ENCODE assay signal across 8 cellular contexts in genomic region chr13:60397693-60398437, GRCh38. TPM values are rescaled to one million over a fixed set of nuclear protein-coding genes. Genes with fewer than 3 reads are reported as not detected.
A peak's percentile ranks its signal among the peaks of the same experiment; 100 is the strongest.
DNase-seq lines count a peak whose midpoint lies in the region; ATAC-seq lines count a peak whose summit lies in the region.

No MANE protein-coding gene starts in this region.

- peak; percentile 26 for DNase-seq in GM04503 (ENCODE audit: low read depth)
- peak; percentile 84 for DNase-seq in SW480 (ENCODE audit: low spot score)
- peak; percentile 26 for DNase-seq in brain pericyte (ENCODE audit: low read depth, low spot score)
- DNase-seq in NCI-H128 (lab: John Stamatoyannopoulos, UW; ENCODE audit: unreplicated experiment), result no peak

- peak overlapping the region; percentile 85 to 98 (median 95) for H3K4me3 Mint-ChIP-seq in IgD-negative memory B cell

- peaks cover 17% of the 10 kb centered on the region for H3K4me1 ChIP-seq in skeletal muscle satellite cell (ENCODE audit: control insufficient read depth, insufficient read depth, low read length)

- peak overlapping the region; percentile 97 to 99 (median 97) for H3K27ac Mint-ChIP-seq in IgD-negative memory B cell

- H3K4me1 Mint-ChIP-seq in IgD-negative memory B cell, result peaks cover 7 to 27% (median 27%) of the 10 kb centered on the region in 3 donors

- peak; percentile 27 for ATAC-seq in GM21619 (IDR thresholded peaks at IDR 0.05; ENCODE audit: unreplicated experiment)

- H3K4me3 ChIP-seq in iPS-18c (ENCODE audit: insufficient read depth, low read depth, low read length) (peak overlapping the region; percentile 86), skeletal muscle satellite cell (ENCODE audit: low read length) (peak overlapping the region; percentile 75)

- no peaks in the 10 kb centered on the region for H3K9me3 ChIP-seq in iPS-18c (ENCODE audit: control insufficient read depth, insufficient read depth, low read length)
- no peaks in the 10 kb centered on the region for H3K9me3 ChIP-seq in skeletal muscle satellite cell (replicated peaks; ENCODE audit: low read length)

- peak overlapping the region; percentile 92 for H3K4me2 ChIP-seq in skeletal muscle satellite cell (ENCODE audit: low read length)

- peaks cover 1% of the 10 kb centered on the region for H3K36me3 Mint-ChIP-seq in IgD-negative memory B cell

- H3K9me3 Mint-ChIP-seq in IgD-negative memory B cell, result no peaks in the 10 kb centered on the region

- H3K27me3 ChIP-seq in skeletal muscle satellite cell (ENCODE audit: control insufficient read depth, insufficient read depth, low read length), result no peaks in the 10 kb centered on the region

- peak overlapping the region; percentile 94 for H3K9ac ChIP-seq in skeletal muscle satellite cell (ENCODE audit: low read depth, low read length)

- H3K36me3 ChIP-seq in skeletal muscle satellite cell (ENCODE audit: insufficient read depth, low read length), result no peaks in the 10 kb centered on the region

- no peaks in the 10 kb centered on the region for H3K27me3 Mint-ChIP-seq in IgD-negative memory B cell

RNA-seq across cellular contexts. Expression of gene TDRD3, which starts 0.8 kb away (rescaled TPM):
- polyA plus RNA-seq in IgD-negative memory B cell, result 6.9 TPM
- 13.2 and 14.0 TPM in 2 replicates for total RNA-seq in skeletal muscle satellite cell (2012; rRNA removed)
